Comparison of ENCODE assay signal across 9 cellular contexts in the genomic region with DNA sequence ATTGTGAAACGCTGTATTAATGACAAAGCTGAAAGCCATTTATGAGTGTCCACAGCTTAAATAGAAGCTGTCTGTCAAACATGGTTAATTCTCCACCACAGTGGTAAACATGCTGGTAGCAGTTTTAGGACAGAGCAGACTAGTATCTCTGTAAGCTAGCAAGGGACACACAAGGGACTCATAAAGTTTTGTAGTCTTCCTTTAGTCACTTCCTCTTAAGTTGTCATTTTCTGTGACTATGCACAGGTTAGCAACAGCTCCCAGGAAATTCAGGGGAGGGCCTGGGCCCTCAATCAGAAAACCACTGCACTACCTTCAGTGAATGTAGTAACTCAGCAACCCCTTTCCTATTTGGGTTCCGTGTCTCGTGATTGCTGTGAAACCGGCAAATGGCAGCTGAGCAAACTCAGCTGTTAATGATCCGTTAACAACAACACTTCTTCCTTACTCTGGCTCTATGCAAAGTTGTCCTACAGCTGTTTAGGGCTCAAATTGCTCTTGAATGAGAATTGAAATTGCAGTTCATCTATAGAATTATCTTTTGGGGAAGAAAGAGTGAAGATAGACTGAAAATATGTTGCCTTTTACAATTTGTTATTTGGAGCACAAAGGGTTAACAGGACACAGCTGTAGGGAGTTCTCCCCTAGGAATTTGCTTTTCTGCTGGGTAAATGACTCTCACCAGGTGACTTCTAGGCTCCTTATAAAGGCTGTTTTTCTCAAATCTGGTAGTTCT. TPM values are rescaled to one million over a fixed set of nuclear protein-coding genes. Genes with fewer than 3 reads are reported as not detected.
DNase-seq lines count a peak whose midpoint lies in the region; ATAC-seq and TF ChIP-seq lines count a peak whose summit lies in the region.
"Had no signal": no experiment of that assay in that cellular context is flagged by ENCODE, and none has a peak within 500 bp of the region (broad histone marks: within the 10 kb centered on the region; RNA-seq: fewer than 3 reads in every experiment).

Gene MMP26 (plus strand): TSS at position 731 of the 736 bp plus-strand sequence.

- no peak within 1 kb of the TSS for H3K27ac Mint-ChIP-seq in neural progenitor cell
- no peak within 1 kb of the TSS for H3K27ac Mint-ChIP-seq in stimulated activated naive B cell treated with anti-CD40 and anti-IgM and Interleukin-4, amounts not matched to agents 10 μg/mL and 1 μg/mL and 100 μg/mL, for 72 hours

- no peaks in the 10 kb centered on the region for H3K9me3 Mint-ChIP-seq in neural progenitor cell
- no peaks in the 10 kb centered on the region for H3K9me3 Mint-ChIP-seq in stimulated activated naive B cell treated with anti-CD40 and anti-IgM and Interleukin-4, amounts not matched to agents 10 μg/mL and 1 μg/mL and 100 μg/mL, for 72 hours

- peaks cover 15% of the 10 kb centered on the region for H3K4me1 ChIP-seq in neural progenitor cell
- H3K4me1 ChIP-seq in mammary epithelial cell (ENCODE audit: insufficient read depth, low read length) = no peaks in the 10 kb centered on the region
- H3K4me1 ChIP-seq in stomach = peaks cover 0 to 6% (median 0%) of the 10 kb centered on the region in 4 donors

- H3K27me3 ChIP-seq in neural progenitor cell (no peaks in the 10 kb centered on the region), mammary epithelial cell (ENCODE audit: insufficient read depth, low read length) (peaks cover 2% of the 10 kb centered on the region), stomach (no peaks in the 10 kb centered on the region)

- H3K9ac ChIP-seq in neural progenitor cell (no peak within 1 kb of the TSS), mammary epithelial cell (ENCODE audit: insufficient read depth, low read length) (no peak within 1 kb of the TSS)

- intact Hi-C loops in mammary epithelial cell (cut with micrococcal nuclease) = no loop called here
- intact Hi-C loops in stomach (cut with DNase I; ENCODE audit: low total_unique reads) = no loop called here

- H3K79me2 ChIP-seq in neural progenitor cell (ENCODE audit: low read depth) (no peaks in the 10 kb centered on the region), mammary epithelial cell (ENCODE audit: insufficient read depth, low read length) (no peaks in the 10 kb centered on the region)

- no peaks in the 10 kb centered on the region for H3K27me3 Mint-ChIP-seq in neural progenitor cell (ENCODE audit: insufficient read depth, low read depth)
- H3K27me3 Mint-ChIP-seq in stimulated activated naive B cell treated with anti-CD40 and anti-IgM and Interleukin-4, amounts not matched to agents 10 μg/mL and 1 μg/mL and 100 μg/mL, for 72 hours = peaks cover 0 to 4% of the 10 kb centered on the region in 2 donors

- TF ChIP-seq CTCF in neural progenitor cell (IDR thresholded peaks at IDR 0.05) = no peak
- no peak for TF ChIP-seq CTCF in mammary epithelial cell (conservative IDR thresholded peaks at IDR 0.05 in 1 of 2, IDR thresholded peaks at IDR 0.05 in 1 of 2; ENCODE audit: extremely low read depth in 1 of 2, insufficient read depth in 1 of 2, low read depth in 1 of 2, low read length in 2 of 2)
- no peak for TF ChIP-seq CTCF in stomach (IDR thresholded peaks at IDR 0.05)

- H3F3A ChIP-seq in neural progenitor cell (ENCODE audit: low read depth) = peaks cover 15% of the 10 kb centered on the region

- H3K4me3 Mint-ChIP-seq in neural progenitor cell = peak within 1 kb of the TSS; percentile 25
- H3K4me3 Mint-ChIP-seq in stimulated activated naive B cell treated with anti-CD40 and anti-IgM and Interleukin-4, amounts not matched to agents 10 μg/mL and 1 μg/mL and 100 μg/mL, for 72 hours = no peak within 1 kb of the TSS

- BruUV-seq in mammary epithelial cell (replicated peaks; lab: Mats Ljungman, UMichigan) = no TSS peak

- TF ChIP-seq EP300 in stomach (IDR thresholded peaks at IDR 0.05) = no peak

- H3K4me3 ChIP-seq in neural progenitor cell (peak within 1 kb of the TSS; percentile 16), mammary epithelial cell (replicated peaks in 1 of 3; ENCODE audit: insufficient read depth in 1 of 3, low read depth in 2 of 3, low read length in 3 of 3) (no peak within 1 kb of the TSS), stomach (no peak within 1 kb of the TSS)

- no peaks in the 10 kb centered on the region for H3K36me3 Mint-ChIP-seq in neural progenitor cell
- H3K36me3 Mint-ChIP-seq in stimulated activated naive B cell treated with anti-CD40 and anti-IgM and Interleukin-4, amounts not matched to agents 10 μg/mL and 1 μg/mL and 100 μg/mL, for 72 hours = no peaks in the 10 kb centered on the region

- no peak for TF ChIP-seq POLR2A in stomach (IDR thresholded peaks at IDR 0.05)

- peak within 1 kb of the TSS; percentile 100 for H2AFZ ChIP-seq in neural progenitor cell (replicated peaks)
- no peak within 1 kb of the TSS for H2AFZ ChIP-seq in mammary epithelial cell (ENCODE audit: low read depth, low read length)

- in situ Hi-C loops in mammary epithelial cell (cut with MboI; ENCODE audit: low sequenced_read_pairs in 2 of 2) = no loop called here

- DNase-seq in NCI-H526 treated with DMSO at 0.1 percent for 48 hours (lab: John Stamatoyannopoulos, UW) (peak; percentile 91), neural progenitor cell (ENCODE audit: low spot score) (peak; percentile 23), GM19240 (ENCODE audit: insufficient read length, low spot score) (no peak), mammary epithelial cell (no peak), stomach (no peak)
- no peak for DNase-seq in stimulated activated naive B cell treated with anti-CD40 and anti-IgM and Interleukin-4, amounts not matched to agents 10 μg/mL and 1 μg/mL and 100 μg/mL, for 72 hours
- DNase-seq: activated T-cell treated with anti-CD3 and anti-CD28 coated beads for 4 hours had no signal

- H3K4me2 ChIP-seq in neural progenitor cell (peak within 1 kb of the TSS; percentile 65), mammary epithelial cell (ENCODE audit: insufficient read depth, low read depth, low read length) (no peak within 1 kb of the TSS)

- H3K36me3 ChIP-seq in neural progenitor cell (no peaks in the 10 kb centered on the region), mammary epithelial cell (ENCODE audit: insufficient read depth, low read length) (no peaks in the 10 kb centered on the region), stomach (no peaks in the 10 kb centered on the region)

- H3K9me3 ChIP-seq in neural progenitor cell (ENCODE audit: low read depth) = no peaks in the 10 kb centered on the region
- no peaks in the 10 kb centered on the region for H3K9me3 ChIP-seq in mammary epithelial cell (replicated peaks; ENCODE audit: insufficient read depth, low read length)
- H3K9me3 ChIP-seq in stomach = no peaks in the 10 kb centered on the region

- H3K27ac ChIP-seq in neural progenitor cell = no peak within 1 kb of the TSS
- H3K27ac ChIP-seq in mammary epithelial cell (ENCODE audit: insufficient read depth, low read depth, low read length) = no peak within 1 kb of the TSS
- H3K27ac ChIP-seq in stomach = no peak within 1 kb of the TSS

- dilution Hi-C loops in mammary epithelial cell (cut with HindIII; ENCODE audit: low sequenced_read_pairs) = no loop called here

- H4K20me1 ChIP-seq in neural progenitor cell (ENCODE audit: low read depth) (no peaks in the 10 kb centered on the region), mammary epithelial cell (ENCODE audit: insufficient read depth, low read length) (no peaks in the 10 kb centered on the region)

- CTCF ChIA-PET in mammary epithelial cell (lab: Charles Lee; ENCODE audit: low non-redundant PET) = no interaction called here

- ATAC-seq in GM19324 (IDR thresholded peaks at IDR 0.05; ENCODE audit: low FRiP score, unreplicated experiment) (peak; percentile 74), HG03354 (IDR thresholded peaks at IDR 0.05; ENCODE audit: poor library complexity, severe bottlenecking, unreplicated experiment) (peak; percentile 80)
- no peak for ATAC-seq in stimulated activated naive B cell treated with anti-CD40 and anti-IgM and Interleukin-4, amounts not matched to agents 10 μg/mL and 1 μg/mL and 100 μg/mL, for 72 hours (replicated peaks)

- 35% methylated on average over 5 of the region's 5 CpGs for WGBS in mammary epithelial cell (ENCODE audit: low coverage, missing lambda C conversion rate)
- 5 to 41% (median 21%) methylated on average over 5 of the region's 5 CpGs for WGBS in stomach, 5 donors

- H3K4me1 Mint-ChIP-seq in neural progenitor cell = peaks cover 9% of the 10 kb centered on the region
- no peaks in the 10 kb centered on the region for H3K4me1 Mint-ChIP-seq in stimulated activated naive B cell treated with anti-CD40 and anti-IgM and Interleukin-4, amounts not matched to agents 10 μg/mL and 1 μg/mL and 100 μg/mL, for 72 hours

RNA-seq across cellular contexts. Expression of gene MMP26, which starts in this region (rescaled TPM):
- not detected in 2 replicates for total RNA-seq in neural progenitor cell (ENCODE audit: low replicate concordance)
- total RNA-seq in mammary epithelial cell = not detected
- not detected for polyA plus RNA-seq in mammary epithelial cell
- polyA minus RNA-seq in mammary epithelial cell = not detected
- not detected for total RNA-seq in stomach
- not detected for polyA plus RNA-seq in stomach

Comparison
In these comparisons a context has a peak if more than half of its experiments do, and no peak if none do; other contexts are left out.
1. Peak in DNase-seq, H3K4me3 ChIP-seq and H3K4me2 ChIP-seq in neural progenitor cell; RNA of the gene not detected or under 1 TPM.
2. ATAC-seq: peak in GM19324 (single experiment) and HG03354 (single experiment); none in stimulated activated naive B cell treated with anti-CD40 and anti-IgM and Interleukin-4, amounts not matched to agents 10 μg/mL and 1 μg/mL and 100 μg/mL, for 72 hours (0 of 2).